15 cellular contexts compared by ENCODE assay signal in the genomic region with DNA sequence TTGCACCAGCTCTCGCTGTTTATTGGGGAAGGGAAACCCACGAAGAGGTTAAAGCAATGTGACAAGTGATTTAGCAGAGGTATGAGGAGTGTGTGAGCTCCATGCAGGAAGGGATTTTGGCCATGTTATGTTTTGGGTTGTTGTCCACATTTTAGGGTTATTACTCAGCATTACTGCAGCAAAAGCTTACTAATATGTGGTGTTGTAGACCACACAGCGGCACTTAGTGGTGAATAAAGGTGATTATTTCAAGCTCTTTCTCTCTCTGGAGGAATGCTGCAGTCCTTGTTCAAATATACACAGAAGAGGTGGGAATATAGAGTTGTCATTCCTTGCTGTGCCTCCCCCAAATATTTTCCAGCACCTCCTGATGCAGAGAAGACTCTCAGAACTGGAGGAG. TPM values are rescaled to one million over a fixed set of nuclear protein-coding genes. Genes with fewer than 3 reads are reported as not detected.
DNase-seq lines count a peak whose midpoint lies in the region; ATAC-seq and TF ChIP-seq lines count a peak whose summit lies in the region.
"Had no signal": no experiment of that assay in that cellular context is flagged by ENCODE, and none has a peak within 500 bp of the region (broad histone marks: within the 10 kb centered on the region; RNA-seq: fewer than 3 reads in every experiment).

No MANE protein-coding gene starts in this region.

- no peaks in the 10 kb centered on the region for H3K9me2 ChIP-seq in PC-3 (replicated peaks; ENCODE audit: low read length)

- H3K27ac ChIP-seq in PC-3 (ENCODE audit: low read length) (no peak overlapping the region), right atrium auricular region (no peak overlapping the region)
- H3K27ac ChIP-seq: body of pancreas, HL-60, tibial nerve had no signal

- POLR2A ChIA-PET in activated CD4-positive, alpha-beta T cell treated with anti-CD3 and anti-CD28 coated beads, Interleukin-2, amount 10 ng/mL, durations not matched to agents 7 days and 5 days (lab: Charles Lee): no interaction called here
- POLR2A ChIA-PET in PC-3 (lab: Charles Lee; ENCODE audit: unreplicated experiment): no interaction called here

- no peaks in the 10 kb centered on the region for H3F3A ChIP-seq in PC-3 (ENCODE audit: low read length, unreplicated experiment)

- no peaks in the 10 kb centered on the region for H3K79me2 ChIP-seq in PC-3 (ENCODE audit: low read length)

- no peak overlapping the region for H3K4me2 ChIP-seq in PC-3 (ENCODE audit: low read length)

- H3K36me3 ChIP-seq in PC-3 (ENCODE audit: low read depth, low read length) (no peaks in the 10 kb centered on the region), right atrium auricular region (no peaks in the 10 kb centered on the region)
- H3K36me3 ChIP-seq: tibial nerve had no signal

- no peak overlapping the region for H3K4me3 ChIP-seq in PC-3 (ENCODE audit: low read length)
- no peak overlapping the region for H3K4me3 ChIP-seq in right atrium auricular region
- H3K4me3 ChIP-seq: body of pancreas, GM12878, tibial nerve had no signal

- peak overlapping the region; percentile 19 for H3K27ac Mint-ChIP-seq in activated CD4-positive, alpha-beta T cell treated with anti-CD3 and anti-CD28 coated beads, Interleukin-2, amount 10 ng/mL, durations not matched to agents 7 days and 5 days
- peak overlapping the region; percentile 16 for H3K27ac Mint-ChIP-seq in dendritic cell treated with granulocyte-macrophage colony-stimulating factor and Interleukin-4, amounts not matched to agents 40 ng/mL and 50 ng/mL, for 4 days
- H3K27ac Mint-ChIP-seq in stimulated activated effector memory CD8-positive, alpha-beta T cell treated with anti-CD3 and anti-CD28 coated beads, Interleukin-12 subunit alpha, Interleukin-12 subunit beta, amount 100 ng/mL, for 72 hours: peak overlapping the region; percentile 12
- H3K27ac Mint-ChIP-seq: activated T-cell treated with anti-CD3 and anti-CD28 coated beads, Interleukin-2, amount 50 U/mL, for 72 hours had no signal

- H4K20me1 ChIP-seq in PC-3 (ENCODE audit: low read length): no peaks in the 10 kb centered on the region

- H3K27me3 ChIP-seq in PC-3 (ENCODE audit: low read length) (no peaks in the 10 kb centered on the region), right atrium auricular region (no peaks in the 10 kb centered on the region)
- H3K27me3 ChIP-seq: body of pancreas, tibial nerve had no signal

- no peak overlapping the region for H3K4me3 Mint-ChIP-seq in activated CD4-positive, alpha-beta T cell treated with anti-CD3 and anti-CD28 coated beads, Interleukin-2, amount 10 ng/mL, durations not matched to agents 7 days and 5 days
- H3K4me3 Mint-ChIP-seq in dendritic cell treated with granulocyte-macrophage colony-stimulating factor and Interleukin-4, amounts not matched to agents 40 ng/mL and 50 ng/mL, for 4 days: no peak overlapping the region
- no peak overlapping the region for H3K4me3 Mint-ChIP-seq in stimulated activated effector memory CD8-positive, alpha-beta T cell treated with anti-CD3 and anti-CD28 coated beads, Interleukin-12 subunit alpha, Interleukin-12 subunit beta, amount 100 ng/mL, for 72 hours
- H3K4me3 Mint-ChIP-seq: activated T-cell treated with anti-CD3 and anti-CD28 coated beads, Interleukin-2, amount 50 U/mL, for 72 hours had no signal

- no peak overlapping the region for H2AFZ ChIP-seq in PC-3 (ENCODE audit: low read length)

- CTCF ChIA-PET in activated CD4-positive, alpha-beta T cell treated with anti-CD3 and anti-CD28 coated beads, Interleukin-2, amount 10 ng/mL, durations not matched to agents 7 days and 5 days (lab: Charles Lee): interaction anchor here (0.6 to 3.9 kb wide), 4 partner anchors 11 to 136 kb away, joined by 3 to 22 read pairs (median 3); no protein-coding TSS in a partner anchor
- CTCF ChIA-PET in PC-3 (lab: Charles Lee): interaction anchor here (0.5 to 1.2 kb wide), 2 partner anchors 12 to 38 kb away, joined by 3 to 4 read pairs; no protein-coding TSS in a partner anchor

- H3K9me3 Mint-ChIP-seq in activated CD4-positive, alpha-beta T cell treated with anti-CD3 and anti-CD28 coated beads, Interleukin-2, amount 10 ng/mL, durations not matched to agents 7 days and 5 days: no peaks in the 10 kb centered on the region
- H3K9me3 Mint-ChIP-seq in dendritic cell treated with granulocyte-macrophage colony-stimulating factor and Interleukin-4, amounts not matched to agents 40 ng/mL and 50 ng/mL, for 4 days: peaks cover 14% of the 10 kb centered on the region
- no peaks in the 10 kb centered on the region for H3K9me3 Mint-ChIP-seq in stimulated activated effector memory CD8-positive, alpha-beta T cell treated with anti-CD3 and anti-CD28 coated beads, Interleukin-12 subunit alpha, Interleukin-12 subunit beta, amount 100 ng/mL, for 72 hours
- H3K9me3 Mint-ChIP-seq: activated T-cell treated with anti-CD3 and anti-CD28 coated beads, Interleukin-2, amount 50 U/mL, for 72 hours had no signal

- intact Hi-C loops in PC-3 (cut with micrococcal nuclease): no loop called here
- intact Hi-C loops in dendritic cell treated with granulocyte-macrophage colony-stimulating factor and Interleukin-4, amounts not matched to agents 40 ng/mL and 50 ng/mL, for 4 days (cut with micrococcal nuclease): no loop called here

- no TSS peak for BruUV-seq in PC-3 (replicated peaks; lab: Mats Ljungman, UMichigan)

- ATAC-seq in PC-3 (peak; percentile 70), HG02759 (IDR thresholded peaks at IDR 0.05; ENCODE audit: unreplicated experiment) (no peak)
- peak; percentile 66 for ATAC-seq in stimulated activated effector memory CD8-positive, alpha-beta T cell treated with anti-CD3 and anti-CD28 coated beads, Interleukin-12 subunit alpha, Interleukin-12 subunit beta, amount 100 ng/mL, for 72 hours
- ATAC-seq: activated T-cell treated with anti-CD3 and anti-CD28 coated beads, Interleukin-2, amount 50 U/mL, for 72 hours; body of pancreas; GM12878 had no signal

- no peaks in the 10 kb centered on the region for H3K27me3 Mint-ChIP-seq in activated CD4-positive, alpha-beta T cell treated with anti-CD3 and anti-CD28 coated beads, Interleukin-2, amount 10 ng/mL, durations not matched to agents 7 days and 5 days
- peaks cover 2% of the 10 kb centered on the region for H3K27me3 Mint-ChIP-seq in dendritic cell treated with granulocyte-macrophage colony-stimulating factor and Interleukin-4, amounts not matched to agents 40 ng/mL and 50 ng/mL, for 4 days

- H3K36me3 Mint-ChIP-seq in activated CD4-positive, alpha-beta T cell treated with anti-CD3 and anti-CD28 coated beads, Interleukin-2, amount 10 ng/mL, durations not matched to agents 7 days and 5 days (ENCODE audit: low read depth): no peaks in the 10 kb centered on the region
- H3K36me3 Mint-ChIP-seq in dendritic cell treated with granulocyte-macrophage colony-stimulating factor and Interleukin-4, amounts not matched to agents 40 ng/mL and 50 ng/mL, for 4 days (ENCODE audit: low read depth): peaks cover 9% of the 10 kb centered on the region
- H3K36me3 Mint-ChIP-seq in stimulated activated effector memory CD8-positive, alpha-beta T cell treated with anti-CD3 and anti-CD28 coated beads, Interleukin-12 subunit alpha, Interleukin-12 subunit beta, amount 100 ng/mL, for 72 hours: peaks cover 14% of the 10 kb centered on the region

- H3K9ac ChIP-seq in PC-3 (ENCODE audit: low read length): no peak overlapping the region

- DNase-seq in activated CD4-positive, alpha-beta T cell treated with anti-CD3 and anti-CD28 coated beads, Interleukin-2, amount 10 ng/mL, durations not matched to agents 7 days and 5 days: no peak
- DNase-seq in activated CD4-positive, alpha-beta T cell treated with anti-CD3 and anti-CD28 coated beads for 1 hour: no peak
- DNase-seq in PC-3: peak; percentile 38
- no peak for DNase-seq in stimulated activated effector memory CD8-positive, alpha-beta T cell treated with anti-CD3 and anti-CD28 coated beads, Interleukin-12 subunit alpha, Interleukin-12 subunit beta, amount 100 ng/mL, for 72 hours (ENCODE audit: low spot score in 2 of 2)
- no peak for DNase-seq in NCI-H2081 treated with DMSO at 0.1 percent for 48 hours (lab: John Stamatoyannopoulos, UW)
- DNase-seq in right atrium auricular region (ENCODE audit: low spot score): no peak
- DNase-seq: activated T-cell treated with anti-CD3 and anti-CD28 coated beads, Interleukin-2, amount 50 U/mL, for 72 hours; body of pancreas; hypothalamus; stimulated activated CD4-positive, alpha-beta T cell treated with anti-CD3 and anti-CD28 coated beads, Interleukin-12 subunit alpha, Interleukin-12 subunit beta, amount 100 ng/mL, for 4 hours had no signal

- H3K4me1 Mint-ChIP-seq in activated CD4-positive, alpha-beta T cell treated with anti-CD3 and anti-CD28 coated beads, Interleukin-2, amount 10 ng/mL, durations not matched to agents 7 days and 5 days: peaks cover 14% of the 10 kb centered on the region
- peaks cover 69% of the 10 kb centered on the region for H3K4me1 Mint-ChIP-seq in dendritic cell treated with granulocyte-macrophage colony-stimulating factor and Interleukin-4, amounts not matched to agents 40 ng/mL and 50 ng/mL, for 4 days (ENCODE audit: low read depth)
- peaks cover 41% of the 10 kb centered on the region for H3K4me1 Mint-ChIP-seq in stimulated activated effector memory CD8-positive, alpha-beta T cell treated with anti-CD3 and anti-CD28 coated beads, Interleukin-12 subunit alpha, Interleukin-12 subunit beta, amount 100 ng/mL, for 72 hours

- peak; percentile 40; the same call in 1 of the 2 replicates for TF ChIP-seq CTCF in PC-3 (conservative IDR thresholded peaks at IDR 0.05; ENCODE audit: low read depth, low read length)
- TF ChIP-seq CTCF in right atrium auricular region (IDR thresholded peaks at IDR 0.05): no peak

- no peaks in the 10 kb centered on the region for H3K9me3 ChIP-seq in PC-3 (ENCODE audit: low read length)
- no peaks in the 10 kb centered on the region for H3K9me3 ChIP-seq in right atrium auricular region
- H3K9me3 ChIP-seq: body of pancreas, tibial nerve had no signal

- peaks cover 3% of the 10 kb centered on the region; the same call in 1 of the 2 replicates for H3K4me1 ChIP-seq in PC-3 (ENCODE audit: insufficient read depth, low read length)
- no peaks in the 10 kb centered on the region for H3K4me1 ChIP-seq in right atrium auricular region
- H3K4me1 ChIP-seq: body of pancreas had no signal

RNA-seq across cellular contexts. Expression of a gene that starts 29.7 kb away (rescaled TPM):
- 100 to 1,000 TPM; 300 to 364 TPM for total RNA-seq in activated CD4-positive, alpha-beta T cell treated with anti-CD3 and anti-CD28 coated beads, Interleukin-2, amount 10 ng/mL, durations not matched to agents 7 days and 5 days
- 7.6 and 9.1 TPM in 2 replicates for total RNA-seq in PC-3 (2014; rRNA removed)
- total RNA-seq in right atrium auricular region: 1 to 10 TPM; 3.1 to 7.8 TPM

Comparison
In these comparisons a context has a peak if more than half of its experiments do, and no peak if none do; other contexts are left out.
1. RNA of a gene that starts 29.7 kb away (total RNA-seq): 300 to 364 TPM in activated CD4-positive, alpha-beta T cell treated with anti-CD3 and anti-CD28 coated beads, Interleukin-2, amount 10 ng/mL, durations not matched to agents 7 days and 5 days; 7.6 to 9.1 TPM in PC-3 and 3.1 to 7.8 TPM in right atrium auricular region; every median in the first group is over 10 times any median in the second.
2. Peak in every context shown above with its lines, with median percentiles within 50 percentile points of each other: H3K27ac Mint-ChIP-seq.